ENCODE assay signal across 19 cellular contexts in the genomic region with DNA sequence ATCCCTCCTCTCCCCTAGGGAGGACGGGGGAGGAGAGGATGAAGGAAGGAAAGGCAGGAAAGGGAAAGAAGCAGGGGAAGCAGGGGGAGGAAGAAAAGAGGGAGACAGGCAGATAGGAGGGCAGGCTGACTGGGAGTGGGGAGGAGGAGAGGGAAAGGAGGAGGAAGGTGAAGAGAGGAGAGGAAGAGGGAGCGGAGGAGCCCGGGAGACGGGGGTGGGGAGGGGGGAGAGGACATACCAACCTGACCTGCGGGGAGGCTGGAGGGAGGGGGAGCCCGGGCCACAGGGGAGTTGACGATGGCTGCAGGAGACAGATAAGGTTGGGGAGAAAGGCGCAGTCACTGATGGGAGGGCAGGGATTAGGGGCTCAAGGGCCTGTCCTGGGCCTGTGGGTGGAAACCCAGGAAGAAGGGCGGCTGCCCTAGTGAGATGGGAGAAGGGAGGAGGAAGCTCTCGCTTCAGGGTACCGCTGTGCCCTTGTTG. TPM values are rescaled to one million over a fixed set of nuclear protein-coding genes. Genes with fewer than 3 reads are reported as not detected.
"Had no signal": no experiment of that assay in that cellular context is flagged by ENCODE, and none has a peak within 500 bp of the region (broad histone marks: within the 10 kb centered on the region; RNA-seq: fewer than 3 reads in every experiment).

No MANE protein-coding gene starts in this region.

- H3K4me1 ChIP-seq: lower lobe of right lung, parathyroid adenoma, tibial artery had no signal

- H3K9ac ChIP-seq: parathyroid adenoma had no signal

- H3K4me3 ChIP-seq: lower lobe of right lung, tibial artery had no signal

- H3K27ac ChIP-seq: lower lobe of right lung, neutrophil, parathyroid adenoma, tibial artery, VCaP had no signal

- DNase-seq: activated CD4-positive, alpha-beta memory T cell treated with anti-CD3 and anti-CD28 coated beads for 36 hours; activated CD4-positive, alpha-beta T cell treated with anti-CD3 and anti-CD28 coated beads for 36 hours; activated CD8-positive, alpha-beta memory T cell treated with anti-CD3 and anti-CD28 coated beads, Interleukin-2, amount 10 ng/mL, durations not matched to agents 7 days and 5 days; activated naive CD4-positive, alpha-beta T cell treated with anti-CD3 and anti-CD28 coated beads, Interleukin-2, amount 10 ng/mL, durations not matched to agents 7 days and 5 days; activated T-cell treated with anti-CD3 and anti-CD28 coated beads, Interleukin-2, amount 50 U/mL, for 24 hours; dermis blood vessel endothelial cell; left cardiac atrium; lower lobe of right lung; midbrain; retina; stimulated activated CD4-positive, alpha-beta T cell treated with anti-CD3 and anti-CD28 coated beads, Interleukin-2, amount 100 ng/mL, for 48 hours; stimulated activated naive B cell treated with anti-CD40 and anti-IgM and Interleukin-4, amounts not matched to agents 10 μg/mL and 1 μg/mL and 100 μg/mL, for 72 hours; tibial artery had no signal

- FAIRE-seq: astrocyte, urothelium cell line had no signal

- H3K79me2 ChIP-seq: parathyroid adenoma had no signal

- H2AFZ ChIP-seq: parathyroid adenoma had no signal

- H3K36me3 ChIP-seq: lower lobe of right lung, neutrophil, tibial artery had no signal

- H3K9me3 ChIP-seq: lower lobe of right lung, neutrophil, tibial artery had no signal

RNA-seq across cellular contexts. Expression of a gene that starts 36.0 kb away (rescaled TPM):
- total RNA-seq: dermis blood vessel endothelial cell, epithelial cell of proximal tubule had no signal
